Comparison of ENCODE assay signal across 1 cellular context in genomic region chr5:68562308-68562707, GRCh38.
TF ChIP-seq lines count a peak whose summit lies in the region.

No MANE protein-coding gene starts in this region.

TF ChIP-seq in IMR-90, 13 proteins besides CTCF, POLR2A, EP300 and RAD21:
- no peak for TF ChIP-seq NFE2L2 (IDR thresholded peaks at IDR 0.05; ENCODE audit: low read depth, low read length)
- TF ChIP-seq FOS (IDR thresholded peaks at IDR 0.05; ENCODE audit: low read depth, low read length), result no peak
- TF ChIP-seq MAFK (IDR thresholded peaks at IDR 0.05; ENCODE audit: low read depth, low read length), result no peak
- no peak for TF ChIP-seq RFX5 (IDR thresholded peaks at IDR 0.05; ENCODE audit: low read depth, low read length)
- no peak for TF ChIP-seq MAZ (IDR thresholded peaks at IDR 0.05; ENCODE audit: borderline replicate concordance, low read depth, low read length)
- no peak for TF ChIP-seq CEBPB (IDR thresholded peaks at IDR 0.05; ENCODE audit: low read depth, low read length)
- TF ChIP-seq BHLHE40 (IDR thresholded peaks at IDR 0.05; ENCODE audit: low read depth, low read length), result no peak
- no peak for TF ChIP-seq ELK1 (IDR thresholded peaks at IDR 0.05; ENCODE audit: borderline replicate concordance, low read depth, low read length)
- TF ChIP-seq USF2 (IDR thresholded peaks at IDR 0.05; ENCODE audit: low read depth, low read length), result no peak
- TF ChIP-seq RCOR1 (IDR thresholded peaks at IDR 0.05; ENCODE audit: insufficient replicate concordance, low read length), result no peak
- no peak for TF ChIP-seq MXI1 (IDR thresholded peaks at IDR 0.05; ENCODE audit: borderline replicate concordance, low read depth, low read length)
- TF ChIP-seq SMC3 (IDR thresholded peaks at IDR 0.05; ENCODE audit: low read depth, low read length), result no peak
TF ChIP-seq in IMR-90: peak in this region for 0.
